In genomic region chr2:208573559-208573958, GRCh38 we compare ENCODE assay signal across 22 cellular contexts.
"Had no signal": no experiment of that assay in that cellular context is flagged by ENCODE, and none has a peak within 500 bp of the region (broad histone marks: within the 10 kb centered on the region; RNA-seq: fewer than 3 reads in every experiment).

No MANE protein-coding gene starts in this region.

- H3K27ac Mint-ChIP-seq: activated B cell treated with CpG ODN at 0.5 μM for 24 hours; activated CD4-positive, alpha-beta memory T cell treated with anti-CD3 and anti-CD28 coated beads for 36 hours; activated CD8-positive, alpha-beta memory T cell treated with anti-CD3 and anti-CD28 coated beads, Interleukin-2, amount 10 ng/mL, durations not matched to agents 7 days and 5 days; activated naive CD8-positive, alpha-beta T cell treated with anti-CD3 and anti-CD28 coated beads for 36 hours; activated T-helper 17 cell treated with anti-CD3 and anti-CD28 coated beads, Interleukin-2, amount 50 U/mL, for 72 hours; T-helper 2 cell treated with Interferon-gamma antibody and Interleukin-4, amounts not matched to agents 5 μg/mL and 100 μg/mL, for 36 hours had no signal

- H3K4me1 ChIP-seq: esophagus squamous epithelium, right atrium auricular region, tibial artery, vagina had no signal

- H3K36me3 Mint-ChIP-seq: activated CD4-positive, alpha-beta memory T cell treated with anti-CD3 and anti-CD28 coated beads for 36 hours; activated CD8-positive, alpha-beta memory T cell treated with anti-CD3 and anti-CD28 coated beads, Interleukin-2, amount 10 ng/mL, durations not matched to agents 7 days and 5 days; activated naive CD8-positive, alpha-beta T cell treated with anti-CD3 and anti-CD28 coated beads for 36 hours had no signal

- ATAC-seq: activated CD8-positive, alpha-beta memory T cell treated with anti-CD3 and anti-CD28 coated beads, Interleukin-2, amount 10 ng/mL, durations not matched to agents 7 days and 5 days; activated T-helper 17 cell treated with anti-CD3 and anti-CD28 coated beads, Interleukin-2, amount 50 U/mL, for 72 hours; left cardiac atrium; stimulated activated naive CD8-positive, alpha-beta T cell treated with anti-CD3 and anti-CD28 coated beads, Interleukin-15, Interleukin-2, amounts not matched to agents 100 U/mL and 50 U/mL, for 24 hours had no signal

- H3K36me3 ChIP-seq: cardiac muscle cell, esophagus squamous epithelium, right atrium auricular region, tibial artery, vagina had no signal

- H3K27me3 Mint-ChIP-seq: activated B cell treated with CpG ODN at 0.5 μM for 24 hours; activated CD4-positive, alpha-beta memory T cell treated with anti-CD3 and anti-CD28 coated beads for 36 hours; activated CD8-positive, alpha-beta memory T cell treated with anti-CD3 and anti-CD28 coated beads, Interleukin-2, amount 10 ng/mL, durations not matched to agents 7 days and 5 days; activated naive CD8-positive, alpha-beta T cell treated with anti-CD3 and anti-CD28 coated beads for 36 hours; activated T-helper 17 cell treated with anti-CD3 and anti-CD28 coated beads, Interleukin-2, amount 50 U/mL, for 72 hours had no signal

- H3K9me3 Mint-ChIP-seq: activated T-helper 17 cell treated with anti-CD3 and anti-CD28 coated beads, Interleukin-2, amount 50 U/mL, for 72 hours; T-helper 2 cell treated with Interferon-gamma antibody and Interleukin-4, amounts not matched to agents 5 μg/mL and 100 μg/mL, for 36 hours had no signal

- DNase-seq: activated B cell treated with CpG ODN at 0.5 μM for 24 hours; activated CD4-positive, alpha-beta memory T cell treated with anti-CD3 and anti-CD28 coated beads for 36 hours; activated CD4-positive, alpha-beta T cell treated with anti-CD3 and anti-CD28 coated beads for 4 hours; activated CD8-positive, alpha-beta memory T cell treated with anti-CD3 and anti-CD28 coated beads, Interleukin-2, amount 10 ng/mL, durations not matched to agents 7 days and 5 days; activated naive CD4-positive, alpha-beta T cell; activated naive CD8-positive, alpha-beta T cell treated with anti-CD3 and anti-CD28 coated beads for 36 hours; amniotic stem cell; dermis blood vessel endothelial cell; effector memory CD4-positive, alpha-beta T cell; esophagus squamous epithelium; left cardiac atrium; stimulated activated naive CD8-positive, alpha-beta T cell treated with anti-CD3 and anti-CD28 coated beads, Interleukin-15, Interleukin-2, amounts not matched to agents 100 U/mL and 50 U/mL, for 24 hours; substantia nigra; tibial artery had no signal

- H3K4me3 ChIP-seq: cardiac muscle cell, esophagus squamous epithelium, lung, right atrium auricular region, tibial artery, vagina had no signal

- H3K27ac ChIP-seq: cardiac muscle cell, esophagus squamous epithelium, right atrium auricular region, tibial artery, vagina had no signal

- H3K27me3 ChIP-seq: cardiac muscle cell, right atrium auricular region, tibial artery, vagina had no signal

- H3K9me3 ChIP-seq: esophagus squamous epithelium had no signal

- H3K4me3 Mint-ChIP-seq: activated B cell treated with CpG ODN at 0.5 μM for 24 hours; activated CD4-positive, alpha-beta memory T cell treated with anti-CD3 and anti-CD28 coated beads for 36 hours; activated CD8-positive, alpha-beta memory T cell treated with anti-CD3 and anti-CD28 coated beads, Interleukin-2, amount 10 ng/mL, durations not matched to agents 7 days and 5 days; activated naive CD8-positive, alpha-beta T cell treated with anti-CD3 and anti-CD28 coated beads for 36 hours; activated T-helper 17 cell treated with anti-CD3 and anti-CD28 coated beads, Interleukin-2, amount 50 U/mL, for 72 hours; T-helper 2 cell treated with Interferon-gamma antibody and Interleukin-4, amounts not matched to agents 5 μg/mL and 100 μg/mL, for 36 hours had no signal

- FAIRE-seq: endothelial cell of umbilical vein, TTC549 had no signal

- H3K4me1 Mint-ChIP-seq: activated B cell treated with CpG ODN at 0.5 μM for 24 hours; activated CD8-positive, alpha-beta memory T cell treated with anti-CD3 and anti-CD28 coated beads, Interleukin-2, amount 10 ng/mL, durations not matched to agents 7 days and 5 days; activated naive CD8-positive, alpha-beta T cell treated with anti-CD3 and anti-CD28 coated beads for 36 hours; activated T-helper 17 cell treated with anti-CD3 and anti-CD28 coated beads, Interleukin-2, amount 50 U/mL, for 72 hours had no signal
